19 cellular contexts compared by ENCODE assay signal in genomic region chr7:31651234-31651633, GRCh38. TPM values are rescaled to one million over a fixed set of nuclear protein-coding genes. Genes with fewer than 3 reads are reported as not detected.
A peak's percentile ranks its signal among the peaks of the same experiment; 100 is the strongest.
DNase-seq lines count a peak whose midpoint lies in the region; ATAC-seq and TF ChIP-seq lines count a peak whose summit lies in the region.
"Had no signal": no experiment of that assay in that cellular context is flagged by ENCODE, and none has a peak within 500 bp of the region (broad histone marks: within the 10 kb centered on the region; RNA-seq: fewer than 3 reads in every experiment).

No MANE protein-coding gene starts in this region.

- no peaks in the 10 kb centered on the region for H3K79me1 ChIP-seq in H9 (ENCODE audit: insufficient read depth, low read depth, low read length, poor library complexity, severe bottlenecking)

- no peak overlapping the region for H2BK15ac ChIP-seq in H9 (ENCODE audit: low read depth, low read length)

- no peak overlapping the region for H2BK20ac ChIP-seq in H9 (ENCODE audit: low read depth, low read length, poor library complexity, severe bottlenecking)

- no peak overlapping the region for H2AFZ ChIP-seq in H9 (ENCODE audit: low read length)
- H2AFZ ChIP-seq in neural progenitor cell (replicated peaks), result no peak overlapping the region

- ATAC-seq in HG02973 (IDR thresholded peaks at IDR 0.05; ENCODE audit: unreplicated experiment), result no peak
- ATAC-seq: CD8-positive, alpha-beta T cell; HCT116; K562 had no signal

- no peak overlapping the region for H3T11ph ChIP-seq in H9 (ENCODE audit: low read length)

- H3K4ac ChIP-seq in H9 (ENCODE audit: low read depth, low read length), result no peak overlapping the region

- no peak overlapping the region for H3K18ac ChIP-seq in H9 (ENCODE audit: insufficient read length, low read depth, low read length)

- DNase-seq in H9, result no peak
- peak; percentile 76 for DNase-seq in NT2/D1 (ENCODE audit: low read depth, low spot score)
- peak; percentile 67 for DNase-seq in iPS DF 19.7 (ENCODE audit: low read depth, low spot score)
- DNase-seq in neural progenitor cell (ENCODE audit: low spot score), result no peak
- DNase-seq in HPDE6-E6E7 (ENCODE audit: extremely low spot score), result no peak
- no peak for DNase-seq in stimulated activated CD4-positive, alpha-beta T cell treated with anti-CD3 and anti-CD28 coated beads, Interleukin-4, amount 100 ng/mL, for 24 hours
- DNase-seq: CD8-positive, alpha-beta T cell; DMS 273 treated with DMSO at 0.1 percent for 48 hours; DMS53; DND-41; EL; IMR-90 had no signal

- H2BK5ac ChIP-seq in H9 (ENCODE audit: insufficient read length, low read length), result no peak overlapping the region

- H3K27me3 ChIP-seq in H9 (ENCODE audit: insufficient read depth, low read length) (no peaks in the 10 kb centered on the region), NT2/D1 (ENCODE audit: insufficient read depth, insufficient read length) (no peaks in the 10 kb centered on the region), neural progenitor cell (peaks cover 26% of the 10 kb centered on the region)
- H3K27me3 ChIP-seq: BLaER1 treated with 17β-estradiol and CSF1 and Interleukin-3, amounts not matched to agents 10 nM and 100 nM had no signal

- no peak for TF ChIP-seq CTCF in H9 (conservative IDR thresholded peaks at IDR 0.05)
- no peak for TF ChIP-seq CTCF in neural progenitor cell (IDR thresholded peaks at IDR 0.05)

- no peak overlapping the region for H3K56ac ChIP-seq in H9 (ENCODE audit: insufficient read length, low read depth, low read length)

- no peak overlapping the region for H2BK120ac ChIP-seq in H9 (ENCODE audit: low read depth, low read length, poor library complexity, severe bottlenecking)

- no peaks in the 10 kb centered on the region for H3K23me2 ChIP-seq in H9 (ENCODE audit: insufficient read length, low read depth, low read length, poor library complexity, severe bottlenecking)

- no CpG with 5 or more reads among the region's 2 CpGs for WGBS in H9 (ENCODE audit: extremely low coverage, insufficient read length, low lambda C conversion rate)

- H3K36me3 Mint-ChIP-seq in H9 (ENCODE audit: insufficient read depth in 1 of 3, low read depth in 3 of 3) (no peaks in the 10 kb centered on the region; a peak in 1 of 7 replicates), neural progenitor cell (no peaks in the 10 kb centered on the region)
- H3K36me3 Mint-ChIP-seq: CD8-positive, alpha-beta T cell had no signal

- H3K4me3 Mint-ChIP-seq in H9 (peak overlapping the region in 1 of 2 experiments; percentile 34; a peak in 1 of 5 replicates), neural progenitor cell (no peak overlapping the region)
- H3K4me3 Mint-ChIP-seq: B cell; CD8-positive, alpha-beta T cell had no signal

- no peak overlapping the region for H4K5ac ChIP-seq in H9 (ENCODE audit: insufficient read length, low read depth, low read length)

- H3K27me3 Mint-ChIP-seq in H9 (ENCODE audit: low read depth) (peaks cover 23% of the 10 kb centered on the region), neural progenitor cell (ENCODE audit: insufficient read depth, low read depth) (peaks cover 8% of the 10 kb centered on the region)
- H3K27me3 Mint-ChIP-seq: B cell had no signal

- H3K79me2 ChIP-seq in H9 (ENCODE audit: insufficient read depth, low read length), result no peaks in the 10 kb centered on the region
- no peaks in the 10 kb centered on the region for H3K79me2 ChIP-seq in neural progenitor cell (ENCODE audit: low read depth)

- H3K4me2 ChIP-seq in H9 (ENCODE audit: insufficient read depth, insufficient read length, low read length), result no peak overlapping the region
- peak overlapping the region; percentile 31 for H3K4me2 ChIP-seq in neural progenitor cell
- H3K4me2 ChIP-seq: BLaER1 treated with 17β-estradiol and CSF1 and Interleukin-3, amounts not matched to agents 10 nM and 100 nM had no signal

- H4K20me1 ChIP-seq in H9 (ENCODE audit: control insufficient read depth, insufficient read depth, insufficient read length) (no peaks in the 10 kb centered on the region), neural progenitor cell (ENCODE audit: low read depth) (no peaks in the 10 kb centered on the region)
- H4K20me1 ChIP-seq: BLaER1 treated with 17β-estradiol and CSF1 and Interleukin-3, amounts not matched to agents 10 nM and 100 nM had no signal

- no peaks in the 10 kb centered on the region for H3K36me3 ChIP-seq in NT2/D1 (ENCODE audit: insufficient read depth, insufficient read length, low read length)
- H3K36me3 ChIP-seq in neural progenitor cell, result no peaks in the 10 kb centered on the region
- H3K36me3 ChIP-seq: BLaER1 treated with 17β-estradiol and CSF1 and Interleukin-3, amounts not matched to agents 10 nM and 100 nM had no signal

- H2BK12ac ChIP-seq in H9 (ENCODE audit: insufficient read length, low read depth, low read length), result no peak overlapping the region

- H3K9me3 ChIP-seq in H9 (ENCODE audit: control insufficient read depth, low read depth, low read length) (no peaks in the 10 kb centered on the region), NT2/D1 (ENCODE audit: insufficient read depth, low read length) (no peaks in the 10 kb centered on the region), neural progenitor cell (ENCODE audit: low read depth) (no peaks in the 10 kb centered on the region)
- H3K9me3 ChIP-seq: BLaER1 treated with 17β-estradiol and CSF1 and Interleukin-3, amounts not matched to agents 10 nM and 100 nM had no signal

- H3K27ac Mint-ChIP-seq in H9, result peak overlapping the region in 2 of 3 experiments; percentile 3 to 13; a peak in 2 of 7 replicates
- no peak overlapping the region for H3K27ac Mint-ChIP-seq in neural progenitor cell
- H3K27ac Mint-ChIP-seq: B cell; CD8-positive, alpha-beta T cell had no signal

- peaks cover 46 to 63% of the 10 kb centered on the region in 2 experiments for H3K4me1 Mint-ChIP-seq in H9
- peaks cover 41% of the 10 kb centered on the region for H3K4me1 Mint-ChIP-seq in neural progenitor cell
- H3K4me1 Mint-ChIP-seq: B cell had no signal

- no peak overlapping the region for H4K91ac ChIP-seq in H9 (ENCODE audit: insufficient read length, low read depth, low read length)

- H3K9ac ChIP-seq in H9 (ENCODE audit: extremely low read depth, insufficient read length, low read length) (no peak overlapping the region), NT2/D1 (ENCODE audit: insufficient read length, low read depth) (no peak overlapping the region), neural progenitor cell (no peak overlapping the region)
- H3K9ac ChIP-seq: BLaER1 treated with 17β-estradiol and CSF1 and Interleukin-3, amounts not matched to agents 10 nM and 100 nM had no signal

- H3K14ac ChIP-seq in H9 (ENCODE audit: insufficient read depth, low read length), result no peak overlapping the region

- no peak overlapping the region for H3K23ac ChIP-seq in H9 (ENCODE audit: insufficient read length, low read depth, low read length)

- H3K9me3 Mint-ChIP-seq in H9 (peaks cover 0 to 3% of the 10 kb centered on the region in 2 experiments; a peak in 2 of 5 replicates), neural progenitor cell (no peaks in the 10 kb centered on the region)

- peaks cover 6% of the 10 kb centered on the region for H3F3A ChIP-seq in neural progenitor cell (ENCODE audit: low read depth)

- no peak overlapping the region for H4K8ac ChIP-seq in H9 (replicated peaks; ENCODE audit: insufficient read length, low read depth, low read length)

- H3K4me3 ChIP-seq in NT2/D1 (ENCODE audit: insufficient read length, low read depth) (no peak overlapping the region), neural progenitor cell (no peak overlapping the region)
- H3K4me3 ChIP-seq: BLaER1 treated with 17β-estradiol and CSF1 and Interleukin-3, amounts not matched to agents 10 nM and 100 nM; K562 had no signal

- H3K27ac ChIP-seq in H9 (ENCODE audit: insufficient read length, low read depth, low read length) (no peak overlapping the region), neural progenitor cell (no peak overlapping the region)
- H3K27ac ChIP-seq: BLaER1 treated with 17β-estradiol and CSF1 and Interleukin-3, amounts not matched to agents 10 nM and 100 nM had no signal

- H3K4me1 ChIP-seq in H9 (ENCODE audit: insufficient read depth, low read length), result peaks cover 17% of the 10 kb centered on the region; the same call in 1 of the 2 replicates
- peaks cover 3% of the 10 kb centered on the region for H3K4me1 ChIP-seq in NT2/D1 (ENCODE audit: insufficient read depth, insufficient read length)
- H3K4me1 ChIP-seq in neural progenitor cell, result peaks cover 18% of the 10 kb centered on the region

- no peak overlapping the region for H2AK5ac ChIP-seq in H9 (ENCODE audit: insufficient read length, low read length)

RNA-seq across cellular contexts. Expression of gene PPP1R17, which starts 35.8 kb away (rescaled TPM):
- total RNA-seq in H9 (2021) (1.2 and 1.7 TPM in 2 replicates), neural progenitor cell (ENCODE audit: low replicate concordance) (0.09 TPM in 1 of 2 replicates, not detected in the other)
- total RNA-seq: A172; CD8-positive, alpha-beta T cell; HT-29; IMR-90; K562 had no signal

Comparison
In these comparisons a context has a peak if more than half of its experiments do, and no peak if none do; other contexts are left out.
1. DNase-seq: peak in NT2/D1 (single experiment) and iPS DF 19.7 (single experiment); none in H9 (single experiment), neural progenitor cell (single experiment), HPDE6-E6E7 (single experiment) and stimulated activated CD4-positive, alpha-beta T cell treated with anti-CD3 and anti-CD28 coated beads, Interleukin-4, amount 100 ng/mL, for 24 hours (single experiment).